Comparison of ENCODE assay signal across 19 cellular contexts in genomic region chr2:20040489-20041172, GRCh38. TPM values are rescaled to one million over a fixed set of nuclear protein-coding genes. Genes with fewer than 3 reads are reported as not detected.
A peak's percentile ranks its signal among the peaks of the same experiment; 100 is the strongest.
DNase-seq lines count a peak whose midpoint lies in the region; ATAC-seq, FAIRE-seq and TF ChIP-seq lines count a peak whose summit lies in the region.
"Had no signal": no experiment of that assay in that cellular context is flagged by ENCODE, and none has a peak within 500 bp of the region (broad histone marks: within the 10 kb centered on the region; RNA-seq: fewer than 3 reads in every experiment).

No MANE protein-coding gene starts in this region.

- no peak overlapping the region for H2AFZ ChIP-seq in astrocyte (ENCODE audit: low read depth, low read length)
- H2AFZ ChIP-seq: hepatocyte had no signal

- no peak for TF ChIP-seq CTCF in astrocyte (IDR thresholded peaks at IDR 0.05; ENCODE audit: insufficient read depth, low read depth, low read length)

- peak overlapping the region; percentile 31 for H3K27ac Mint-ChIP-seq in astrocyte (ENCODE audit: unreplicated experiment)
- H3K27ac Mint-ChIP-seq: CD8-positive, alpha-beta T cell had no signal

- H3K9me3 ChIP-seq in astrocyte (ENCODE audit: insufficient read depth, low read depth, low read length), result no peaks in the 10 kb centered on the region
- H3K9me3 ChIP-seq: HAP-1, right atrium auricular region had no signal

- peaks cover 8% of the 10 kb centered on the region for H3K4me1 ChIP-seq in astrocyte (ENCODE audit: insufficient read depth, low read length)

- no peak overlapping the region for H3K9ac ChIP-seq in astrocyte (ENCODE audit: low read length)

- H3K79me2 ChIP-seq in astrocyte (ENCODE audit: insufficient read depth, low read length), result peaks cover 88% of the 10 kb centered on the region

- ATAC-seq in GM19351 (IDR thresholded peaks at IDR 0.05; ENCODE audit: unreplicated experiment) (no peak), GM21619 (IDR thresholded peaks at IDR 0.05; ENCODE audit: unreplicated experiment) (no peak)
- ATAC-seq: CD8-positive, alpha-beta T cell; left lobe of liver had no signal

- peak overlapping the region; percentile 40 for H3K4me3 Mint-ChIP-seq in astrocyte (ENCODE audit: unreplicated experiment)
- H3K4me3 Mint-ChIP-seq: brain; CD8-positive, alpha-beta T cell; naive B cell had no signal

- no peaks in the 10 kb centered on the region for H3K27me3 Mint-ChIP-seq in astrocyte (ENCODE audit: low read depth, unreplicated experiment)
- H3K27me3 Mint-ChIP-seq: brain, naive B cell had no signal

- peaks cover 22% of the 10 kb centered on the region for H3K36me3 Mint-ChIP-seq in astrocyte (ENCODE audit: low read depth, unreplicated experiment)

- no peak overlapping the region for H3K4me3 ChIP-seq in astrocyte (ENCODE audit: insufficient read depth, low read depth, low read length)
- H3K4me3 ChIP-seq: HAP-1, hepatocyte, right atrium auricular region had no signal

- peak; percentile 35 for DNase-seq in DMS 273 (lab: John Stamatoyannopoulos, UW; ENCODE audit: unreplicated experiment)
- no peak for DNase-seq in DMS 273 treated with DMSO at 0.1 percent for 48 hours (lab: John Stamatoyannopoulos, UW)
- DNase-seq in astrocyte (ENCODE audit: low read depth), result peak; percentile 43
- DNase-seq in iris pigment epithelial cell (ENCODE audit: low read depth), result peak; percentile 62
- peak; percentile 34 for DNase-seq in urothelium cell line (ENCODE audit: low spot score)
- no peak for DNase-seq in NCI-H2107 (lab: John Stamatoyannopoulos, UW)
- DNase-seq: CD8-positive, alpha-beta T cell; naive B cell; stimulated activated naive CD4-positive, alpha-beta T cell treated with Interleukin-2 at 50 U/mL for 16 hours had no signal

- H3K9me3 Mint-ChIP-seq in astrocyte (ENCODE audit: unreplicated experiment), result no peaks in the 10 kb centered on the region
- H3K9me3 Mint-ChIP-seq: brain; CD8-positive, alpha-beta T cell had no signal

- H3K27ac ChIP-seq in astrocyte (ENCODE audit: low read depth, low read length), result no peak overlapping the region
- H3K27ac ChIP-seq: 22Rv1, hepatocyte, right atrium auricular region, VCaP had no signal

- H3K4me1 Mint-ChIP-seq in astrocyte (ENCODE audit: low read depth, unreplicated experiment), result peaks cover 36% of the 10 kb centered on the region

- peaks cover 90% of the 10 kb centered on the region for H4K20me1 ChIP-seq in astrocyte (ENCODE audit: insufficient read depth, low read length)

- FAIRE-seq in astrocyte (lab: Jason Lieb, UNC), result no peak
- FAIRE-seq in urothelium cell line (lab: Jason Lieb, UNC), result no peak

- peaks cover 37% of the 10 kb centered on the region for H3K36me3 ChIP-seq in astrocyte (ENCODE audit: insufficient read depth, low read length)

- no peak overlapping the region for H3K4me2 ChIP-seq in astrocyte (ENCODE audit: low read length)
- H3K4me2 ChIP-seq: hepatocyte had no signal

- H3K27me3 ChIP-seq in astrocyte (ENCODE audit: insufficient read depth, low read length), result no peaks in the 10 kb centered on the region
- H3K27me3 ChIP-seq: hepatocyte, right atrium auricular region had no signal

RNA-seq across cellular contexts. Expression of gene LAPTM4A, which starts 10.8 kb away (rescaled TPM):
- 300 and 337 TPM in 2 replicates for total RNA-seq in astrocyte

RNA-seq across cellular contexts. Expression of gene MATN3, which starts 28.2 kb away (rescaled TPM):
- 11.4 and 13.3 TPM in 2 replicates for total RNA-seq in astrocyte
- total RNA-seq: activated CD8-positive, alpha-beta memory T cell treated with anti-CD3 and anti-CD28 coated beads for 36 hours; CD8-positive, alpha-beta T cell; right atrium auricular region had no signal

RNA-seq across cellular contexts. Expression of gene WDR35, which starts 50.7 kb away (rescaled TPM):
- total RNA-seq in astrocyte, result 9.1 and 9.6 TPM in 2 replicates

Comparison
In these comparisons a context has a peak if more than half of its experiments do, and no peak if none do; other contexts are left out.
1. DNase-seq: peak in DMS 273 (single experiment), astrocyte (single experiment), iris pigment epithelial cell (single experiment) and urothelium cell line (single experiment); none in DMS 273 treated with DMSO at 0.1 percent for 48 hours (single experiment) and NCI-H2107 (single experiment).